8 cellular contexts compared by ENCODE assay signal in genomic region chr2:174341301-174341994, GRCh38. TPM values are rescaled to one million over a fixed set of nuclear protein-coding genes. Genes with fewer than 3 reads are reported as not detected.
DNase-seq lines count a peak whose midpoint lies in the region; ATAC-seq and TF ChIP-seq lines count a peak whose summit lies in the region.

No MANE protein-coding gene starts in this region.

- peak; percentile 96 for TF ChIP-seq CTCF in coronary artery (IDR thresholded peaks at IDR 0.05)
- TF ChIP-seq CTCF in left lung (IDR thresholded peaks at IDR 0.05), result peak; percentile 96

- no peaks in the 10 kb centered on the region for H3K9me3 ChIP-seq in left lung

- ATAC-seq in HG02798 (IDR thresholded peaks at IDR 0.05; ENCODE audit: poor library complexity, unreplicated experiment), result peak; percentile 67
- ATAC-seq in left lung, result peak; percentile 94
- no peak for ATAC-seq in HG03159 (IDR thresholded peaks at IDR 0.05; ENCODE audit: unreplicated experiment)

- no peak overlapping the region for H3K27ac ChIP-seq in coronary artery
- H3K27ac ChIP-seq in left lung, result no peak overlapping the region

- peaks cover 19 to 48% of the 10 kb centered on the region in 2 donors for H3K4me1 ChIP-seq in left lung

- no peaks in the 10 kb centered on the region for H3K36me3 ChIP-seq in left lung

- peaks cover 93 to 99% of the 10 kb centered on the region in 2 donors for H3K27me3 ChIP-seq in left lung

- peak overlapping the region; percentile 54 for H3K4me3 ChIP-seq in coronary artery
- H3K4me3 ChIP-seq in left lung, result no peak overlapping the region

- intact Hi-C loops in left lung (cut with DNase I), result loop anchor here in 1 of 2 donors (10.0 kb wide), 1 partner anchor 937 kb away; no protein-coding TSS in a partner anchor

- DNase-seq in GM04504 (ENCODE audit: low read depth), result peak; percentile 65
- peak; percentile 71 for DNase-seq in NCI-H226
- peak; percentile 92 for DNase-seq in activated CD4-positive, alpha-beta T cell treated with anti-CD3 and anti-CD28 coated beads for 48 hours
- peak; percentile 88 for DNase-seq in coronary artery (ENCODE audit: low spot score)
- peak; percentile 89 to 99 for DNase-seq in left lung
- peak; percentile 83 for DNase-seq in stimulated activated CD4-positive, alpha-beta T cell treated with anti-CD3 and anti-CD28 coated beads, Interleukin-4, amount 100 ng/mL, for 48 hours (ENCODE audit: low read depth in 2 of 2)

RNA-seq across cellular contexts. Expression of gene SP9, which starts 6.7 kb away (rescaled TPM):
- not detected for total RNA-seq in left lung

RNA-seq across cellular contexts. Expression of gene SCRN3, which starts 54.1 kb away (rescaled TPM):
- total RNA-seq in left lung, result 10 to 100 TPM; 22.6 to 31.9 TPM
